Comparison of ENCODE assay signal across 23 cellular contexts in genomic region chr13:46315036-46315435, GRCh38.
"Had no signal": no experiment of that assay in that cellular context is flagged by ENCODE, and none has a peak within 500 bp of the region (broad histone marks: within the 10 kb centered on the region; RNA-seq: fewer than 3 reads in every experiment).

No MANE protein-coding gene starts in this region.

- DNase-seq: colonic mucosa; effector CD4-positive, alpha-beta T cell; endodermal cell; foreskin melanocyte; heart right ventricle; hypothalamus; islet precursor cell; left lung; lower lobe of right lung; mesenchymal stem cell; midbrain; nephron progenitor cell; posterior cingulate gyrus; right cardiac atrium; stimulated activated CD4-positive, alpha-beta T cell treated with anti-CD3 and anti-CD28 coated beads, Interleukin-4, amount 100 ng/mL, for 1 hour; stimulated activated CD8-positive, alpha-beta memory T cell treated with anti-CD3 and anti-CD28 coated beads, Interleukin-4, amount 100 ng/mL, for 48 hours; stimulated activated naive CD8-positive, alpha-beta T cell treated with anti-CD3 and anti-CD28 coated beads, Interleukin-15, Interleukin-2, amounts not matched to agents 100 U/mL and 50 U/mL, for 24 hours; thyroid gland had no signal

- FAIRE-seq: urothelium cell line had no signal

- H3K4me1 ChIP-seq: colonic mucosa, lower lobe of right lung, suprapubic skin, thyroid gland had no signal

- H3K4me1 Mint-ChIP-seq: nephron progenitor cell had no signal

- ATAC-seq: heart right ventricle, left lung, lower lobe of right lung, right cardiac atrium had no signal

- H3K27ac Mint-ChIP-seq: endodermal cell, nephron progenitor cell, type B pancreatic cell had no signal

- H3K27me3 Mint-ChIP-seq: type B pancreatic cell had no signal

- H3K27ac ChIP-seq: colonic mucosa, heart right ventricle, left lung, lower lobe of right lung, suprapubic skin, thyroid gland had no signal

- H3K4me3 ChIP-seq: colonic mucosa, heart right ventricle, left lung, lower lobe of right lung, suprapubic skin, thyroid gland had no signal

- H3K36me3 ChIP-seq: colonic mucosa, heart right ventricle, left lung, lower lobe of right lung, neutrophil, suprapubic skin, thyroid gland had no signal

- H3K9me3 ChIP-seq: colonic mucosa, lower lobe of right lung, neutrophil, suprapubic skin, thyroid gland had no signal

- H3K9me3 Mint-ChIP-seq: type B pancreatic cell had no signal

- H3K27me3 ChIP-seq: colonic mucosa, left lung, neutrophil, suprapubic skin, thyroid gland had no signal

- H3K36me3 Mint-ChIP-seq: type B pancreatic cell had no signal

- H3K4me3 Mint-ChIP-seq: endodermal cell; nephron progenitor cell; stimulated activated effector memory CD8-positive, alpha-beta T cell treated with anti-CD3 and anti-CD28 coated beads, Interleukin-12 subunit alpha, Interleukin-12 subunit beta, amount 100 ng/mL, for 72 hours; type B pancreatic cell had no signal
